In the genomic region with DNA sequence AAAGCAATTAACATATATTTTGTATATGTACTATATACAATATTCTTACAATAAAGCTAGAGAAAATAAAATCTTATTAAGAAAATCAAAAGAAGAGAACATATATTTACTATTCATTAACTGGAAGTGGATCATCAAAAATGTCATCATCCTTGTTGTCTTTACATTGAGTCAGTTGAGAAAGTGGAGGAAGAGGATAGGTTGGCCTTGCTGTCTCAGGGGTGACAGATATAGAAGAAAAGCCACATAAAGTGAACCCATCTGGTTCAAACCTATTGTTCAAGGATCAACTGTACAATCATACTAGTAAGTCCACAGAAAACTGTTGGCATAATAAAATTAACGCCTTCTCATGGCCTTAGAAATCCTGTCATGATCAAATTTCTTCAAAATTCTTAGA, we compare ENCODE assay signal across 24 cellular contexts.
"Had no signal": no experiment of that assay in that cellular context is flagged by ENCODE, and none has a peak within 500 bp of the region (broad histone marks: within the 10 kb centered on the region; RNA-seq: fewer than 3 reads in every experiment).

No MANE protein-coding gene starts in this region.

- H3K27ac Mint-ChIP-seq: activated CD4-positive, alpha-beta memory T cell treated with anti-CD3 and anti-CD28 coated beads, Interleukin-2, amount 10 ng/mL, durations not matched to agents 7 days and 5 days; activated CD4-positive, alpha-beta T cell treated with anti-CD3 and anti-CD28 coated beads for 36 hours; activated naive CD8-positive, alpha-beta T cell treated with anti-CD3 and anti-CD28 coated beads, Interleukin-2, amount 10 ng/mL, durations not matched to agents 7 days and 5 days had no signal

- H3K4me3 ChIP-seq: adrenal gland had no signal

- H3K27ac ChIP-seq: adrenal gland, VCaP had no signal

- H3K9me3 Mint-ChIP-seq: activated CD4-positive, alpha-beta memory T cell treated with anti-CD3 and anti-CD28 coated beads, Interleukin-2, amount 10 ng/mL, durations not matched to agents 7 days and 5 days; T-cell had no signal

- H2AFZ ChIP-seq: PC-9 had no signal

- DNase-seq: activated CD4-positive, alpha-beta memory T cell treated with anti-CD3 and anti-CD28 coated beads, Interleukin-2, amount 10 ng/mL, durations not matched to agents 7 days and 5 days; activated CD4-positive, alpha-beta T cell treated with anti-CD3 and anti-CD28 coated beads for 36 hours; activated CD4-positive, alpha-beta T cell treated with anti-CD3 and anti-CD28 coated beads, Interleukin-2, amount 50 U/mL, for 1 hour; activated naive CD4-positive, alpha-beta T cell treated with anti-CD3 and anti-CD28 coated beads, Interleukin-2, amount 50 U/mL, for 16 hours; activated naive CD8-positive, alpha-beta T cell treated with anti-CD3 and anti-CD28 coated beads, Interleukin-2, amount 10 ng/mL, durations not matched to agents 7 days and 5 days; activated T-cell treated with anti-CD3 and anti-CD28 coated beads for 4 hours; activated T-cell treated with anti-CD3 and anti-CD28 coated beads, Interleukin-2, amount 50 U/mL, for 48 hours; adrenal gland; anterior cingulate cortex; caudate nucleus; KG1; NCI-H1092; NCI-H1417; NCI-H2029 treated with DMSO at 0.1 percent for 48 hours; NCI-H345; NCI-H510A; NCI-H526 treated with DMSO at 0.1 percent for 48 hours; PC-9; SHP77 treated with DMSO at 0.1 percent for 48 hours; T-cell; T-helper 2 cell; T1000 had no signal

- H3K36me3 ChIP-seq: adrenal gland had no signal

- FAIRE-seq: TTC549 had no signal

- H3K4me3 Mint-ChIP-seq: activated CD4-positive, alpha-beta memory T cell treated with anti-CD3 and anti-CD28 coated beads, Interleukin-2, amount 10 ng/mL, durations not matched to agents 7 days and 5 days; activated CD4-positive, alpha-beta T cell treated with anti-CD3 and anti-CD28 coated beads for 36 hours; activated naive CD8-positive, alpha-beta T cell treated with anti-CD3 and anti-CD28 coated beads, Interleukin-2, amount 10 ng/mL, durations not matched to agents 7 days and 5 days; T-cell had no signal

- H3K9me3 ChIP-seq: adrenal gland had no signal

- H3K27me3 ChIP-seq: adrenal gland had no signal

- H3K27me3 Mint-ChIP-seq: activated CD4-positive, alpha-beta memory T cell treated with anti-CD3 and anti-CD28 coated beads, Interleukin-2, amount 10 ng/mL, durations not matched to agents 7 days and 5 days; activated naive CD8-positive, alpha-beta T cell treated with anti-CD3 and anti-CD28 coated beads, Interleukin-2, amount 10 ng/mL, durations not matched to agents 7 days and 5 days; T-cell had no signal

- H3K36me3 Mint-ChIP-seq: T-cell had no signal
